ENCODE assay signal across 34 cellular contexts in the genomic region with DNA sequence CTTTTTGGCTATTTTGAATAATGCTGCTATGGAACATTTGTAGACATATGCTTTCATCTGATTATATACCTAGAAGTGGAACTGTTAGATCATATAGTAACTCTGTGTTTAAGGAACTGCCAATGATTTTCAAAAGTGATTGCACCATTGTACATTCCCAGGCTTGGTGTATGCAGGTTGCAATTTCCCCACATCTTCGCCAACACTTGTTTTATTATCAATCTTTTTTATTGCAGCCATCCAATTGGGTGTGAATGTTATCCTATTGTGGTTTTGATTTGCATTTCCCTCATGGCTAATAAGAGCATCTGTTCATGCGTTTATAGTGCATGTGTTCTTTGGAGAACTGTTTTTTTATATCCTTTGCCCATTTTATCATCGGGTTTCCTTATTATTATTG.
"Had no signal": no experiment of that assay in that cellular context is flagged by ENCODE, and none has a peak within 500 bp of the region (broad histone marks: within the 10 kb centered on the region; RNA-seq: fewer than 3 reads in every experiment).

No MANE protein-coding gene starts in this region.

- H3K4me3 ChIP-seq: adrenal gland, body of pancreas, breast epithelium had no signal

- ATAC-seq: activated CD8-positive, alpha-beta T cell treated with anti-CD3 and anti-CD28 coated beads for 36 hours; activated naive CD4-positive, alpha-beta T cell treated with anti-CD3 and anti-CD28 coated beads, Interleukin-2, amount 50 U/mL, for 72 hours; activated T-cell treated with anti-CD3 and anti-CD28 coated beads, Interleukin-2, amount 50 U/mL, for 4 hours; activated T-cell treated with anti-CD3 and anti-CD28 coated beads, Interleukin-2, amount 50 U/mL, for 72 hours; activated T-helper 17 cell treated with anti-CD3 and anti-CD28 coated beads, Interleukin-2, amount 50 U/mL, for 72 hours; body of pancreas had no signal

- FAIRE-seq: astrocyte, TTC549 had no signal

- DNase-seq: activated B cell treated with CpG ODN at 0.5 μM for 24 hours; activated CD4-positive, alpha-beta memory T cell treated with anti-CD3 and anti-CD28 coated beads for 36 hours; activated CD4-positive, alpha-beta T cell treated with anti-CD3 and anti-CD28 coated beads for 4 hours; activated CD4-positive, alpha-beta T cell treated with anti-CD3 and anti-CD28 coated beads, Interleukin-2, amount 10 ng/mL, durations not matched to agents 24 days and 14 days; activated CD4-positive, alpha-beta T cell treated with anti-CD3 and anti-CD28 coated beads, Interleukin-2, amount 50 U/mL, for 1 hour; activated CD4-positive, alpha-beta T cell treated with anti-CD3 and anti-CD28 coated beads, Interleukin-2, amount 50 U/mL, for 4 hours; activated CD4-positive, CD25-positive, alpha-beta regulatory T cell treated with anti-CD3 and anti-CD28 coated beads, Interleukin-2, amount 50 U/mL, for 72 hours; activated CD8-positive, alpha-beta memory T cell treated with anti-CD3 and anti-CD28 coated beads, Interleukin-2, amount 50 U/mL, for 4 hours; activated CD8-positive, alpha-beta T cell treated with anti-CD3 and anti-CD28 coated beads for 36 hours; activated effector memory CD4-positive, alpha-beta T cell treated with anti-CD3 and anti-CD28 coated beads, Interleukin-2, amount 50 U/mL, for 16 hours; activated gamma-delta T cell treated with Interleukin-2 at 50 U/mL for 16 hours; activated naive CD4-positive, alpha-beta T cell; activated naive CD4-positive, alpha-beta T cell treated with anti-CD3 and anti-CD28 coated beads for 36 hours; activated naive CD4-positive, alpha-beta T cell treated with anti-CD3 and anti-CD28 coated beads, Interleukin-2, amount 50 U/mL, for 16 hours; activated naive CD8-positive, alpha-beta T cell treated with anti-CD3 and anti-CD28 coated beads for 36 hours; activated T-cell treated with anti-CD3 and anti-CD28 coated beads for 4 hours; activated T-cell treated with anti-CD3 and anti-CD28 coated beads, Interleukin-2, amount 50 U/mL, for 1 hour; activated T-cell treated with anti-CD3 and anti-CD28 coated beads, Interleukin-2, amount 50 U/mL, for 4 hours; activated T-cell treated with anti-CD3 and anti-CD28 coated beads, Interleukin-2, amount 50 U/mL, for 72 hours; adrenal gland; amniotic stem cell; aorta; body of pancreas; brain microvascular endothelial cell; central memory CD4-positive, alpha-beta T cell; T-helper 1 cell; T-helper 2 cell; T-helper 9 cell had no signal

- H3K27me3 ChIP-seq: adrenal gland, body of pancreas, brain microvascular endothelial cell, breast epithelium had no signal

- H3K9me3 ChIP-seq: adrenal gland, body of pancreas, breast epithelium had no signal

- H3K4me1 ChIP-seq: adrenal gland, breast epithelium had no signal

- H3K27ac ChIP-seq: adrenal gland, body of pancreas, brain microvascular endothelial cell, breast epithelium, VCaP had no signal

- H3K36me3 ChIP-seq: adrenal gland, brain microvascular endothelial cell, breast epithelium had no signal
